11 cellular contexts compared by ENCODE assay signal in the genomic region with DNA sequence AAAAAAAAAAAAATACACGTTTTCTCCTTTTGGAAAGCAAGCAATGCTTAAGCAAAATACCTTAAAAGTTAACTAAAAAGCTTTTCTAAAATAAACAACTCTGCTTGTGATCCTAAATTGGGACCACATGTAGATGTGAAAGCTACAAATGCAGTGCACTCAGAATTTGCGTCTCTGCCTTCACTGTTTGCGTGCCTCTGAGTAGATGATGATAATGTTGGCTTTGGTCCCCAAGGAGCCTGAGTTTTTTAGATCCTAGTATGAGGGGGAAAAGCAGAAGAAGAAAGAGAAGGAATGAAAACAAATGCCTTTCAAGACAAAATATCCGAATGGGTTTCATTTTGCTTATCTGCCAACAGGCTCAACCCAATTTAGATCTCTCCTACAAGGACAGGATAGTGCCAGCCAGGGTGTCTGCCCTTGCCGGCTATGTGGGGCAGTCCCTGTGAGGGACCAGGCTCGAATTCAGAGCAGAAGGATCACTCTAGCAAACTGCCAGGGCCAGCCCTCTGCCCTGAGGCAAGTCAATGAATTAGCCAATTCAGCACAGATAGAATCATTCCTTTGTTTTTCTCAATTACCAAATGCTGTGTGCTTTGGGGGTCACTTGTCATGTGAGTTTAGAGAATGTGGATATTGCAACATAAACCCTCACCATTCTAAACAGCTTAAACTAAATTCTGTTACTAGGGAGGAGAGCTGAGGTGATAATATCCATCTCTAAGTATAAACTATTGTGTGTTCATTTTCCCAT. TPM values are rescaled to one million over a fixed set of nuclear protein-coding genes. Genes with fewer than 3 reads are reported as not detected.
A peak's percentile ranks its signal among the peaks of the same experiment; 100 is the strongest.
DNase-seq lines count a peak whose midpoint lies in the region; ATAC-seq and TF ChIP-seq lines count a peak whose summit lies in the region.
"Had no signal": no experiment of that assay in that cellular context is flagged by ENCODE, and none has a peak within 500 bp of the region (broad histone marks: within the 10 kb centered on the region; RNA-seq: fewer than 3 reads in every experiment).

No MANE protein-coding gene starts in this region.

- H3K18ac ChIP-seq in IMR-90 (ENCODE audit: low read depth, low read length), result peak overlapping the region; percentile 88

- H3K4me2 ChIP-seq in IMR-90 (ENCODE audit: low read depth, low read length), result peak overlapping the region; percentile 55

- peak overlapping the region; percentile 72; the same call in 1 of the 2 replicates for H2AK5ac ChIP-seq in IMR-90 (ENCODE audit: low read depth, low read length)

- TF ChIP-seq POLR2A in IMR-90 (IDR thresholded peaks at IDR 0.05; ENCODE audit: low read depth, low read length), result no peak
- TF ChIP-seq POLR2A in right lobe of liver (IDR thresholded peaks at IDR 0.05), result no peak
- no peak for TF ChIP-seq POLR2A in body of pancreas (IDR thresholded peaks at IDR 0.05)
- no peak for TF ChIP-seq POLR2A in uterus (IDR thresholded peaks at IDR 0.05)

- peak; percentile 45 for DNase-seq in IMR-90
- no peak for DNase-seq in endodermal cell
- DNase-seq in right lobe of liver, result peak in 1 of 3 donors; percentile 51
- no peak for DNase-seq in body of pancreas
- DNase-seq in glomerular visceral epithelial cell (ENCODE audit: extremely low spot score), result no peak
- no peak for DNase-seq in uterus
- DNase-seq: MG63 had no signal

- no CpG with 5 or more reads among the region's 6 CpGs for WGBS in IMR-90 (ENCODE audit: extremely low coverage in 2 of 2, insufficient read length in 1 of 2), 2 experiments
- WGBS in endodermal cell (ENCODE audit: insufficient coverage in 1 of 2, insufficient read length in 1 of 2), 2 experiments, result 77 to 78% methylated on average over 5 to 6 of the region's 6 CpGs
- WGBS in right lobe of liver (ENCODE audit: insufficient coverage, low coverage, low lambda C conversion rate, missing lambda C conversion rate), result 34% methylated on average over 6 of the region's 6 CpGs
- 46 to 62% methylated on average over 6 of the region's 6 CpGs for WGBS in body of pancreas, 2 donors

- peak overlapping the region; percentile 22; the same call in 1 of the 2 replicates for H2BK20ac ChIP-seq in IMR-90 (ENCODE audit: low read depth, low read length)

- no peaks in the 10 kb centered on the region for H3K9me3 Mint-ChIP-seq in endodermal cell
- H3K9me3 Mint-ChIP-seq: activated T-helper 2 cell treated with anti-CD3 and anti-CD28 coated beads, Interferon-gamma antibody, Interleukin-2, Interleukin-4, amounts not matched to agents 10 μg/mL and 5 μg/mL and 100 μg/mL, durations not matched to agents 14 hours and 24 hours and 36 hours had no signal

- peak overlapping the region; percentile 66 for H3K27ac ChIP-seq in ACC112 (ENCODE audit: low read depth, low read length)
- H3K27ac ChIP-seq in IMR-90 (ENCODE audit: insufficient read depth, low read length), result peak overlapping the region; percentile 84; the same call in 1 of the 2 replicates
- H3K27ac ChIP-seq in endodermal cell (ENCODE audit: low read depth, low read length), result no peak overlapping the region
- no peak overlapping the region for H3K27ac ChIP-seq in right lobe of liver
- H3K27ac ChIP-seq in body of pancreas, result no peak overlapping the region
- H3K27ac ChIP-seq in uterus, result no peak overlapping the region

- H3K27me3 ChIP-seq in ACC112 (ENCODE audit: insufficient read depth, low read length), result no peaks in the 10 kb centered on the region
- no peaks in the 10 kb centered on the region for H3K27me3 ChIP-seq in IMR-90 (ENCODE audit: control insufficient read depth, insufficient read depth, low read length)
- no peaks in the 10 kb centered on the region for H3K27me3 ChIP-seq in endodermal cell (ENCODE audit: control insufficient read depth, insufficient read depth, low read length, poor library complexity, severe bottlenecking)
- H3K27me3 ChIP-seq in right lobe of liver, result no peaks in the 10 kb centered on the region
- no peaks in the 10 kb centered on the region for H3K27me3 ChIP-seq in body of pancreas
- H3K27me3 ChIP-seq in uterus, result no peaks in the 10 kb centered on the region
- H3K27me3 ChIP-seq: MG63 had no signal

- 0 out of 2 replicates have a peak overlapping the region, but pooled peaks have one; percentile 28 for H4K91ac ChIP-seq in IMR-90 (ENCODE audit: insufficient read depth, low read depth, low read length)

- H3K27me3 Mint-ChIP-seq in endodermal cell (ENCODE audit: insufficient read depth), result peaks cover 30% of the 10 kb centered on the region

- H4K5ac ChIP-seq in IMR-90 (ENCODE audit: low read depth, low read length), result peak overlapping the region; percentile 68

- CTCF ChIA-PET in IMR-90 (lab: Yijun Ruan, JAX), result interaction anchor here (0.6 to 1.4 kb wide), 5 partner anchors 8 to 1294 kb away, joined by 3 to 6 read pairs (median 4); no protein-coding TSS in a partner anchor

- no peak for TF ChIP-seq RAD21 in IMR-90 (IDR thresholded peaks at IDR 0.05; ENCODE audit: low read length)

- peak overlapping the region; percentile 54 for H2BK120ac ChIP-seq in IMR-90 (ENCODE audit: low read depth, low read length)

- POLR2A ChIA-PET in IMR-90 (lab: Charles Lee; ENCODE audit: unreplicated experiment), result no interaction called here

- H3K9ac ChIP-seq in IMR-90 (ENCODE audit: low read depth, low read length), result peak overlapping the region; percentile 3; the same call in 1 of the 2 replicates
- no peak overlapping the region for H3K9ac ChIP-seq in endodermal cell (ENCODE audit: extremely low read depth, low read length, poor library complexity, severe bottlenecking)

- peak overlapping the region; percentile 22; the same call in 1 of the 2 replicates for H3K23ac ChIP-seq in IMR-90 (ENCODE audit: low read depth, low read length)

- BruUV-seq in IMR-90 (replicated peaks; lab: Mats Ljungman, UMichigan), result no TSS peak

- H3K36me3 ChIP-seq in ACC112 (ENCODE audit: insufficient read depth, low read length) (no peaks in the 10 kb centered on the region), IMR-90 (ENCODE audit: control insufficient read depth, insufficient read depth, low read length) (no peaks in the 10 kb centered on the region), endodermal cell (ENCODE audit: control insufficient read depth, insufficient read depth, low read length) (no peaks in the 10 kb centered on the region), right lobe of liver (no peaks in the 10 kb centered on the region), body of pancreas (replicated peaks in 1 of 2; ENCODE audit: insufficient read depth in 1 of 2, low read depth in 2 of 2) (no peaks in the 10 kb centered on the region), uterus (no peaks in the 10 kb centered on the region)
- H3K36me3 ChIP-seq: MG63 had no signal

- peaks cover 25% of the 10 kb centered on the region for H3K4me1 Mint-ChIP-seq in endodermal cell
- H3K4me1 Mint-ChIP-seq: CD14-positive monocyte had no signal

- no peak overlapping the region for H3K4me3 Mint-ChIP-seq in endodermal cell
- H3K4me3 Mint-ChIP-seq: CD14-positive monocyte had no signal

- no peak for TF ChIP-seq CTCF in IMR-90 (conservative IDR thresholded peaks at IDR 0.05; ENCODE audit: low read depth, low read length)
- TF ChIP-seq CTCF in endodermal cell (conservative IDR thresholded peaks at IDR 0.05), result no peak
- TF ChIP-seq CTCF in right lobe of liver (IDR thresholded peaks at IDR 0.05), result no peak
- no peak for TF ChIP-seq CTCF in body of pancreas (IDR thresholded peaks at IDR 0.05)
- no peak for TF ChIP-seq CTCF in uterus (IDR thresholded peaks at IDR 0.05)

- dilution Hi-C loops in IMR-90 (cut with HindIII; ENCODE audit: low sequenced_read_pairs, unreplicated experiment), result no loop called here

- no peaks in the 10 kb centered on the region for H3K9me1 ChIP-seq in IMR-90 (ENCODE audit: insufficient read depth, low read length)

- H3K79me1 ChIP-seq in IMR-90 (ENCODE audit: low read depth in 1 of 2, low read length in 2 of 2), result peaks cover 0 to 8% of the 10 kb centered on the region in 2 experiments; a peak in 1 of 4 replicates

- peak overlapping the region; percentile 17; the same call in 1 of the 3 replicates for H2BK15ac ChIP-seq in IMR-90 (ENCODE audit: low read depth, low read length)

- H2AFZ ChIP-seq in ACC112 (ENCODE audit: low read length, unreplicated experiment), result peak overlapping the region; percentile 67
- peak overlapping the region; percentile 35 for H2AFZ ChIP-seq in IMR-90 (replicated peaks; ENCODE audit: low read length, poor library complexity)

- ATAC-seq in IMR-90 (ENCODE audit: low read depth) (peak; percentile 82), right lobe of liver (peak; percentile 70 to 86 (median 82)), body of pancreas (no peak), GM21786 (IDR thresholded peaks at IDR 0.05; ENCODE audit: unreplicated experiment) (no peak)

- peak overlapping the region in 1 of 2 experiments; percentile 37; a peak in 2 of 4 replicates for H4K8ac ChIP-seq in IMR-90 (ENCODE audit: low read depth in 2 of 2, low read length in 2 of 2)

- H3K4ac ChIP-seq in IMR-90 (ENCODE audit: low read depth, low read length), result peak overlapping the region; percentile 64

- H3K4me1 ChIP-seq in ACC112 (ENCODE audit: control insufficient read depth, insufficient read depth, low read length, unreplicated experiment), result peaks cover 17% of the 10 kb centered on the region
- H3K4me1 ChIP-seq in IMR-90 (ENCODE audit: control insufficient read depth, insufficient read depth, low read length), result peaks cover 11% of the 10 kb centered on the region
- peaks cover 3% of the 10 kb centered on the region for H3K4me1 ChIP-seq in endodermal cell (ENCODE audit: control insufficient read depth, insufficient read depth, low read length)
- peaks cover 0 to 15% (median 2%) of the 10 kb centered on the region in 4 donors for H3K4me1 ChIP-seq in right lobe of liver
- no peaks in the 10 kb centered on the region for H3K4me1 ChIP-seq in body of pancreas
- H3K4me1 ChIP-seq in uterus, result no peaks in the 10 kb centered on the region

- H3K4me3 ChIP-seq in ACC112 (ENCODE audit: low read depth, low read length) (peak overlapping the region; percentile 8), IMR-90 (ENCODE audit: insufficient read depth, low read depth, low read length) (no peak overlapping the region), endodermal cell (ENCODE audit: low read length) (no peak overlapping the region), right lobe of liver (no peak overlapping the region), body of pancreas (no peak overlapping the region), uterus (no peak overlapping the region)
- H3K4me3 ChIP-seq: MG63 had no signal

- H3K36me3 Mint-ChIP-seq in endodermal cell (ENCODE audit: low read depth), result no peaks in the 10 kb centered on the region

- H3K27ac Mint-ChIP-seq in endodermal cell, result peak overlapping the region; percentile 67
- H3K27ac Mint-ChIP-seq: activated T-helper 2 cell treated with anti-CD3 and anti-CD28 coated beads, Interferon-gamma antibody, Interleukin-2, Interleukin-4, amounts not matched to agents 10 μg/mL and 5 μg/mL and 100 μg/mL, durations not matched to agents 14 hours and 24 hours and 36 hours had no signal

- in situ Hi-C loops in IMR-90 (cut with MboI; ENCODE audit: low sequenced_read_pairs), result loop anchor here (10.0 kb wide), 1 partner anchor 45 kb away; a partner anchor contains a TSS

- intact Hi-C loops in IMR-90 (cut with micrococcal nuclease), result loop anchor here (5.0 kb wide), 1 partner anchor 187 kb away; no protein-coding TSS in a partner anchor
- intact Hi-C loops in right lobe of liver (cut with DNase I), result loop anchor here in 1 of 2 donors (10.0 kb wide), 1 partner anchor 265 kb away; no protein-coding TSS in a partner anchor
- intact Hi-C loops in body of pancreas (cut with DNase I), result no loop called here
- intact Hi-C loops in uterus (cut with DNase I; ENCODE audit: low total_unique reads), result loop anchor here (10.0 kb wide), 1 partner anchor 325 kb away; no protein-coding TSS in a partner anchor

- H3K56ac ChIP-seq in IMR-90 (ENCODE audit: extremely low read depth, insufficient read depth, low read length), result no peak overlapping the region

- H3K14ac ChIP-seq in IMR-90 (replicated peaks; ENCODE audit: low read depth, low read length), result 0 out of 2 replicates have a peak overlapping the region, but pooled peaks have one; percentile 33

- H2BK5ac ChIP-seq in IMR-90 (ENCODE audit: low read depth, low read length, poor library complexity, severe bottlenecking), result peak overlapping the region; percentile 14

- H3K79me2 ChIP-seq in ACC112 (ENCODE audit: control insufficient read depth, insufficient read depth, low read length, unreplicated experiment), result no peaks in the 10 kb centered on the region

- H2AK9ac ChIP-seq in IMR-90 (replicated peaks; ENCODE audit: low read depth, low read length, poor library complexity), result no peak overlapping the region

- H3K9me3 ChIP-seq in IMR-90 (ENCODE audit: control insufficient read depth, insufficient read depth, low read length) (no peaks in the 10 kb centered on the region), endodermal cell (ENCODE audit: control insufficient read depth, low read length) (no peaks in the 10 kb centered on the region), right lobe of liver (no peaks in the 10 kb centered on the region), body of pancreas (no peaks in the 10 kb centered on the region), uterus (no peaks in the 10 kb centered on the region)
- H3K9me3 ChIP-seq: MG63 had no signal

- no peaks in the 10 kb centered on the region for H4K20me1 ChIP-seq in IMR-90 (ENCODE audit: insufficient read depth, low read length)

RNA-seq across cellular contexts. Expression of a gene that starts 28.5 kb away (rescaled TPM):
- total RNA-seq in IMR-90 (2012; rRNA removed) (7.9 and 8.3 TPM in 2 replicates), endodermal cell (10 to 100 TPM; 10.9 to 17.2 TPM), right lobe of liver (10 to 100 TPM in 2 of 6 experiments, 1 to 10 TPM in 4; 2.6 to 18.3 (median 4.4) TPM), body of pancreas (10 to 100 TPM; 49.4 to 50.1 TPM), uterus (10 to 100 TPM in 1 of 4 donors, 1 to 10 TPM in 1, not detected in 2; 1.4 to 42.2 TPM)
- polyA plus RNA-seq in IMR-90 (2012; rRNA removed), result 15.6 and 16.8 TPM in 2 replicates
- 12.1 and 13.8 TPM in 2 replicates for polyA plus RNA-seq in IMR-90 (2012; cell fraction: cytosol; rRNA removed)
- polyA plus RNA-seq in IMR-90 (2012; cell fraction: nucleus; rRNA removed; ENCODE audit: low replicate concordance), result 4.1 and 8.2 TPM in 2 replicates
- 14.9 TPM for polyA plus RNA-seq in endodermal cell (2013, experiment 1 of 2)
- polyA plus RNA-seq in endodermal cell (2013, experiment 2 of 2), result 14.2 TPM
- polyA plus RNA-seq: CD14-positive monocyte had no signal

RNA-seq across cellular contexts. Expression of a gene that starts 47.8 kb away (rescaled TPM):
- total RNA-seq in IMR-90 (2012; rRNA removed), result 848 and 1,032 TPM in 2 replicates
- 852 and 1,130 TPM in 2 replicates for polyA plus RNA-seq in IMR-90 (2012; rRNA removed)
- polyA plus RNA-seq in IMR-90 (2012; cell fraction: cytosol; rRNA removed), result 185 and 289 TPM in 2 replicates
- 59.3 and 362 TPM in 2 replicates for polyA plus RNA-seq in IMR-90 (2012; cell fraction: nucleus; rRNA removed; ENCODE audit: low replicate concordance)
- total RNA-seq in endodermal cell, result 1 to 10 TPM in 1 of 2 donors, under 1 TPM in 1; 0.62 to 2.7 TPM
- 28.6 TPM for polyA plus RNA-seq in endodermal cell (2013, experiment 1 of 2)
- polyA plus RNA-seq in endodermal cell (2013, experiment 2 of 2), result 24.3 TPM
- total RNA-seq in right lobe of liver, result 1 to 10 TPM in 2 of 6 experiments, under 1 TPM in 3, not detected in 1; 0.16 to 2.4 (median 0.37) TPM
- total RNA-seq in body of pancreas, result 1 to 10 TPM in 1 of 2 donors, under 1 TPM in 1; under 0.01 to 6.5 TPM
- total RNA-seq in uterus, result 1 to 10 TPM in 3 of 4 donors, under 1 TPM in 1; 0.88 to 5.4 (median 5.2) TPM
- total RNA-seq: activated T-helper 2 cell treated with anti-CD3 and anti-CD28 coated beads, Interferon-gamma antibody, Interleukin-2, Interleukin-4, amounts not matched to agents 10 μg/mL and 5 μg/mL and 100 μg/mL, durations not matched to agents 14 hours and 24 hours and 36 hours had no signal
- polyA plus RNA-seq: CD14-positive monocyte had no signal

RNA-seq across cellular contexts. Expression of a gene that starts 54.7 kb away (rescaled TPM):
- total RNA-seq in IMR-90 (2012; rRNA removed) (28.6 and 29.0 TPM in 2 replicates), endodermal cell (100 to 1,000 TPM in 1 of 2 donors, 10 to 100 TPM in 1; 61.0 to 107 TPM), right lobe of liver (1 to 10 TPM in 5 of 6 experiments, under 1 TPM in 1; 0.51 to 3.3 (median 1.6) TPM), body of pancreas (1 to 10 TPM in 1 of 2 donors, under 1 TPM in 1; 0.33 to 1.6 TPM), uterus (10 to 100 TPM in 1 of 4 donors, under 1 TPM in 1, not detected in 2; 0.70 to 25.0 TPM)
- polyA plus RNA-seq in IMR-90 (2012; rRNA removed), result 8.5 and 9.9 TPM in 2 replicates
- 1.3 and 1.7 TPM in 2 replicates for polyA plus RNA-seq in IMR-90 (2012; cell fraction: cytosol; rRNA removed)
- 1.3 and 5.8 TPM in 2 replicates for polyA plus RNA-seq in IMR-90 (2012; cell fraction: nucleus; rRNA removed; ENCODE audit: low replicate concordance)
- polyA plus RNA-seq in endodermal cell (2013, experiment 1 of 2), result 54.3 TPM
- polyA plus RNA-seq in endodermal cell (2013, experiment 2 of 2), result 54.6 TPM

Comparison
In these comparisons a context has a peak if more than half of its experiments do, and no peak if none do; other contexts are left out.
1. H3K27ac ChIP-seq: peak in ACC112 (single experiment) and IMR-90 (single experiment); none in endodermal cell (single experiment), right lobe of liver (0 of 3), body of pancreas (0 of 4) and uterus (0 of 2).
2. ATAC-seq: peak in IMR-90 (single experiment) and right lobe of liver (4 of 4); none in body of pancreas (single experiment) and GM21786 (single experiment).
3. RNA of a gene that starts 47.8 kb away (total RNA-seq): 848 to 1,032 TPM in IMR-90; under 0.01 to 6.5 TPM in body of pancreas, 0.88 to 5.4 TPM in uterus, 0.62 to 2.7 TPM in endodermal cell and 0.16 to 2.4 TPM in right lobe of liver; every median in the first group is over 100 times any median in the second.